Comparison of ENCODE assay signal across 2 cellular contexts in genomic region chr3:149016242-149016641, GRCh38.
TF ChIP-seq lines count a peak whose summit lies in the region.

No MANE protein-coding gene starts in this region.

TF ChIP-seq in SK-N-SH, 30 proteins besides CTCF, POLR2A, EP300 and RAD21 (continued from another document):
- TF ChIP-seq REST (IDR thresholded peaks at IDR 0.05; ENCODE audit: low read depth, low read length) (no peak), GABPA (IDR thresholded peaks at IDR 0.05; ENCODE audit: low read depth) (no peak), MAX (IDR thresholded peaks at IDR 0.05; ENCODE audit: low read depth) (no peak), NRF1 (IDR thresholded peaks at IDR 0.05; ENCODE audit: low read depth, low read length) (no peak), ELF1 (IDR thresholded peaks at IDR 0.05) (no peak), NFIC (IDR thresholded peaks at IDR 0.05; ENCODE audit: borderline replicate concordance) (no peak), SMC3 (IDR thresholded peaks at IDR 0.05; ENCODE audit: low read depth, low read length) (no peak), FOXJ3 (CRISPR knock-in tag; IDR thresholded peaks at IDR 0.05) (no peak), RFX5 (IDR thresholded peaks at IDR 0.05; ENCODE audit: low read length) (no peak), POLR2AphosphoS5 (IDR thresholded peaks at IDR 0.05; ENCODE audit: low read depth, low read length) (no peak), GATA2 (CRISPR knock-in tag; IDR thresholded peaks at IDR 0.05) (no peak), TAF1 (IDR thresholded peaks at IDR 0.05; ENCODE audit: borderline replicate concordance, low read depth, low read length) (no peak), CHD2 (IDR thresholded peaks at IDR 0.05; ENCODE audit: low read length, partially characterized antibody) (no peak), YY1 (IDR thresholded peaks at IDR 0.05; ENCODE audit: low read depth) (no peak), USF2 (IDR thresholded peaks at IDR 0.05; ENCODE audit: borderline replicate concordance, low read depth, low read length) (no peak), SIN3A (IDR thresholded peaks at IDR 0.05; ENCODE audit: borderline replicate concordance, low read depth, low read length) (no peak), MEF2A (IDR thresholded peaks at IDR 0.05; ENCODE audit: borderline replicate concordance, low read depth) (no peak)

TF ChIP-seq in SK-N-SH treated with all-trans-retinoic acid at 6 μM for 48 hours, 23 proteins besides CTCF, POLR2A, EP300 and RAD21 (continued from another document):
- TF ChIP-seq TSHZ2 (CRISPR knock-in tag; IDR thresholded peaks at IDR 0.05) (no peak), CSDC2 (CRISPR knock-in tag; IDR thresholded peaks at IDR 0.05) (no peak), ARNTL (CRISPR knock-in tag; IDR thresholded peaks at IDR 0.05; ENCODE audit: borderline replicate concordance, low read depth) (no peak), TOX (CRISPR knock-in tag; IDR thresholded peaks at IDR 0.05; ENCODE audit: borderline replicate concordance) (no peak), GLIS3 (CRISPR knock-in tag; IDR thresholded peaks at IDR 0.05) (no peak), BACH2 (CRISPR knock-in tag; IDR thresholded peaks at IDR 0.05; ENCODE audit: borderline replicate concordance) (no peak), TCF4 (CRISPR knock-in tag; IDR thresholded peaks at IDR 0.05; ENCODE audit: borderline replicate concordance) (no peak)
